Comparison of ENCODE assay signal across 8 cellular contexts in genomic region chr10:103696411-103697145, GRCh38.
DNase-seq lines count a peak whose midpoint lies in the region; ATAC-seq and TF ChIP-seq lines count a peak whose summit lies in the region.

No MANE protein-coding gene starts in this region.

- no peaks in the 10 kb centered on the region for H3K36me3 ChIP-seq in DOHH2 (ENCODE audit: control insufficient read depth, low read length)
- H3K36me3 ChIP-seq in subcutaneous abdominal adipose tissue (ENCODE audit: control insufficient read depth in 5 of 5, insufficient read depth in 5 of 5, low read length in 5 of 5): peaks cover 0 to 8% (median 0%) of the 10 kb centered on the region in 5 donors
- H3K36me3 ChIP-seq in testis (ENCODE audit: low read depth, missing control alignments): no peaks in the 10 kb centered on the region

- TF ChIP-seq CTCF in DOHH2 (IDR thresholded peaks at IDR 0.05; ENCODE audit: low read depth, low read length, poor library complexity, severe bottlenecking) (peak; percentile 32), testis (IDR thresholded peaks at IDR 0.05) (no peak)

- peak overlapping the region; percentile 31 for H3K4me3 ChIP-seq in DOHH2 (ENCODE audit: low read length)
- no peak overlapping the region for H3K4me3 ChIP-seq in subcutaneous abdominal adipose tissue (ENCODE audit: low read depth in 1 of 5, low read length in 5 of 5)
- no peak overlapping the region for H3K4me3 ChIP-seq in testis

- peak; percentile 74 for DNase-seq in MV-4-11 (lab: John Stamatoyannopoulos, UW)
- DNase-seq in activated CD4-positive, alpha-beta T cell treated with anti-CD3 and anti-CD28 coated beads, Interleukin-2, amount 50 U/mL, for 24 hours (ENCODE audit: low read depth in 1 of 2, low spot score in 1 of 2): peak; percentile 39 to 72
- peak; percentile 55 for DNase-seq in effector CD4-positive, alpha-beta T cell
- peak; percentile 74 for DNase-seq in myocyte (ENCODE audit: low read depth)
- no peak for DNase-seq in testis

- H3K27ac ChIP-seq in DOHH2 (ENCODE audit: low read depth, low read length) (no peak overlapping the region), subcutaneous abdominal adipose tissue (ENCODE audit: low read depth, low read length) (peak overlapping the region; percentile 23), testis (no peak overlapping the region)

- H3F3A ChIP-seq in DOHH2 (ENCODE audit: control insufficient read depth, insufficient read depth): no peaks in the 10 kb centered on the region

- peak; percentile 30 for ATAC-seq in GM21825 (IDR thresholded peaks at IDR 0.05; ENCODE audit: unreplicated experiment)

- H3K9me2 ChIP-seq in DOHH2 (replicated peaks; ENCODE audit: control insufficient read depth, low read length): no peaks in the 10 kb centered on the region

- H4K20me1 ChIP-seq in DOHH2 (ENCODE audit: control insufficient read depth, insufficient read depth, low read depth, low read length): no peaks in the 10 kb centered on the region

- no peaks in the 10 kb centered on the region for H3K9me3 ChIP-seq in DOHH2 (ENCODE audit: control insufficient read depth, insufficient read depth, low read length)
- no peaks in the 10 kb centered on the region for H3K9me3 ChIP-seq in subcutaneous abdominal adipose tissue (ENCODE audit: control insufficient read depth in 5 of 5, low read length in 5 of 5)
- no peaks in the 10 kb centered on the region for H3K9me3 ChIP-seq in testis

- WGBS in testis, 2 donors: 50 to 58% methylated on average over 10 of the region's 10 CpGs

- intact Hi-C loops in testis (cut with DNase I; ENCODE audit: low total_unique reads): no loop called here

- H3K4me1 ChIP-seq in DOHH2 (ENCODE audit: control insufficient read depth, low read length) (peaks cover 49% of the 10 kb centered on the region), subcutaneous abdominal adipose tissue (ENCODE audit: control insufficient read depth in 5 of 5, insufficient read depth in 5 of 5, low read length in 5 of 5) (peaks cover 2 to 36% (median 29%) of the 10 kb centered on the region in 5 donors), testis (peaks cover 4% of the 10 kb centered on the region)

- H3K79me2 ChIP-seq in DOHH2 (ENCODE audit: control insufficient read depth, low read length): no peaks in the 10 kb centered on the region

- H3K4me2 ChIP-seq in DOHH2 (ENCODE audit: low read length): peak overlapping the region; percentile 52

- peaks cover 16% of the 10 kb centered on the region for H3K27me3 ChIP-seq in DOHH2 (ENCODE audit: control insufficient read depth, low read length)
- peaks cover 0 to 11% (median 6%) of the 10 kb centered on the region in 5 donors for H3K27me3 ChIP-seq in subcutaneous abdominal adipose tissue (ENCODE audit: control insufficient read depth in 5 of 5, insufficient read depth in 4 of 5, low read length in 5 of 5)
- no peaks in the 10 kb centered on the region for H3K27me3 ChIP-seq in testis

- no peak overlapping the region for H3K9ac ChIP-seq in subcutaneous abdominal adipose tissue (ENCODE audit: low read length in 5 of 5)

- no peak for TF ChIP-seq POLR2A in testis (IDR thresholded peaks at IDR 0.05)
